13 cellular contexts compared by ENCODE assay signal in the genomic region with DNA sequence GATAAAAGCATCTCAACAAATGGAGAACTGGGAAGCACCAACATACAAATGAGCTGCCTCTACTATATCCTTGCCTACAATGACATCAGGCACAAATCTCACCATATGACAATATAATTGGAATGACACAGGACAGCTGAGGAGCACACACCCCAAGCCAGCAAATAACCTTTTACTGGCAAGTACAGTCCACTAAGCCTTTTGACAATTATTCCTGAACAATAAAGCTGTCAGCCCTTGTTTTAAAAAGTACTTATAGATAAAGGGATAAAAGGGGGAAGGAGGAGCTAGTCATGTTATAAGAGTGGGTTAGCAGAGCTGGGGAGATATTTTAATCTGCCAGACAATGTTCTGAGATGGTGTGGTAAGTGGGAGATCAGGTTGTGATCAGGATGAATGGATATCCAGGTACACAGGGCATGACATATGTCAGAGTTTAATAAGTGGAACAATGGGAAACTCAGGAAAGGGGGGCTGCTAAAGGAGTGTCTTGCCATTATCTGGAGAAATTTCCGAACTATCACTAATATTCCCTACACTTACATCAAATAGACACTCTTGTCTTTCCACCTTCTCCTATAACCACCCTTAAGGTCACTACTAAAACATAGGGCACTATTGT.
A peak's percentile ranks its signal among the peaks of the same experiment; 100 is the strongest.
DNase-seq lines count a peak whose midpoint lies in the region; ATAC-seq and TF ChIP-seq lines count a peak whose summit lies in the region.
"Had no signal": no experiment of that assay in that cellular context is flagged by ENCODE, and none has a peak within 500 bp of the region (broad histone marks: within the 10 kb centered on the region; RNA-seq: fewer than 3 reads in every experiment).

No MANE protein-coding gene starts in this region.

- TF ChIP-seq CTCF in HEK293 (tag by site-specific recombination; IDR thresholded peaks at IDR 0.05) (no peak), VCaP (conservative IDR thresholded peaks at IDR 0.05) (no peak)

- H3K4me1 Mint-ChIP-seq in activated naive CD4-positive, alpha-beta T cell treated with anti-CD3 and anti-CD28 coated beads for 36 hours (ENCODE audit: low read depth) = no peaks in the 10 kb centered on the region
- H3K4me1 Mint-ChIP-seq: CD4-positive, alpha-beta memory T cell had no signal

- DNase-seq in HEK293T (ENCODE audit: extremely low spot score) = no peak
- peak; percentile 10 for DNase-seq in retina
- no peak for DNase-seq in activated naive CD4-positive, alpha-beta T cell treated with anti-CD3 and anti-CD28 coated beads for 36 hours
- DNase-seq: BE2C; CD4-positive, alpha-beta memory T cell; DMS53; GF-D8 had no signal

- CTCF ChIA-PET in HEK293 (lab: Yijun Ruan, JAX) (interaction anchor here (0.5 to 1.7 kb wide), 3 partner anchors 12 to 255 kb away, joined by 3 to 4 read pairs (median 4); no protein-coding TSS in a partner anchor), HEK293T (lab: Yijun Ruan, JAX) (interaction anchor here (0.6 kb wide), 1 partner anchor 169 kb away, joined by 3 read pairs; no protein-coding TSS in a partner anchor)
- CTCF ChIA-PET in activated naive CD4-positive, alpha-beta T cell treated with anti-CD3 and anti-CD28 coated beads for 36 hours (lab: Charles Lee) = interaction anchor here (0.7 to 1.1 kb wide), 2 partner anchors 19 to 329 kb away, joined by 3 to 4 read pairs; no protein-coding TSS in a partner anchor

- no peaks in the 10 kb centered on the region for H3K27me3 Mint-ChIP-seq in activated naive CD4-positive, alpha-beta T cell treated with anti-CD3 and anti-CD28 coated beads for 36 hours (ENCODE audit: low read depth)

- ATAC-seq in HG03565 (IDR thresholded peaks at IDR 0.05; ENCODE audit: unreplicated experiment) = no peak
- ATAC-seq: A549 had no signal

- intact Hi-C loops in activated naive CD4-positive, alpha-beta T cell treated with anti-CD3 and anti-CD28 coated beads for 36 hours (cut with micrococcal nuclease) = no loop called here

- H3K27ac Mint-ChIP-seq in activated naive CD4-positive, alpha-beta T cell treated with anti-CD3 and anti-CD28 coated beads for 36 hours = no peak overlapping the region

- no peak overlapping the region for H3K4me3 Mint-ChIP-seq in activated naive CD4-positive, alpha-beta T cell treated with anti-CD3 and anti-CD28 coated beads for 36 hours
- H3K4me3 Mint-ChIP-seq: CD4-positive, alpha-beta memory T cell had no signal

- POLR2A ChIA-PET in HEK293 (lab: Yijun Ruan, JAX) = no interaction called here
- POLR2A ChIA-PET in HEK293T (lab: Yijun Ruan, JAX) = interaction anchor here (1.2 kb wide), 1 partner anchor 132 kb away, joined by 3 read pairs; no protein-coding TSS in a partner anchor

- H3K4me3 ChIP-seq in HEK293 (ENCODE audit: low read depth, low read length) = no peak overlapping the region
- H3K4me3 ChIP-seq: A549, HAP-1 had no signal

- no peaks in the 10 kb centered on the region for H3K9me3 Mint-ChIP-seq in activated naive CD4-positive, alpha-beta T cell treated with anti-CD3 and anti-CD28 coated beads for 36 hours
- H3K9me3 Mint-ChIP-seq: CD4-positive, alpha-beta memory T cell had no signal

- no peak overlapping the region for H3K27ac ChIP-seq in HEK293 (ENCODE audit: extremely low read depth, low read depth, low read length)
- H3K27ac ChIP-seq in VCaP = peak overlapping the region; percentile 21; the same call in 1 of the 2 replicates
- H3K27ac ChIP-seq: A549, C4-2B had no signal

- no peaks in the 10 kb centered on the region for H3K36me3 ChIP-seq in HEK293 (ENCODE audit: control insufficient read depth in 2 of 2, insufficient read depth in 1 of 2, low read length in 2 of 2)
- H3K36me3 ChIP-seq: BE2C, HAP-1 had no signal

- peaks cover 8% of the 10 kb centered on the region for H3K4me1 ChIP-seq in HEK293 (ENCODE audit: control insufficient read depth, insufficient read depth, low read length)
- H3K4me1 ChIP-seq: A549, BE2C had no signal

- no peaks in the 10 kb centered on the region for H3K9me3 ChIP-seq in HEK293 (ENCODE audit: control insufficient read depth, insufficient read depth, low read depth, low read length)
- H3K9me3 ChIP-seq: A549, BE2C, HAP-1 had no signal

- H3K36me3 Mint-ChIP-seq in activated naive CD4-positive, alpha-beta T cell treated with anti-CD3 and anti-CD28 coated beads for 36 hours (ENCODE audit: low read depth) = no peaks in the 10 kb centered on the region
- H3K36me3 Mint-ChIP-seq: CD4-positive, alpha-beta memory T cell had no signal

TF ChIP-seq in HEK293, 187 proteins besides CTCF, POLR2A, EP300 and RAD21 (continues in another document):
- TF ChIP-seq KLF1 (tag by site-specific recombination; IDR thresholded peaks at IDR 0.05) (0 out of 2 replicates have a peak, but pooled peaks have one; percentile 25), IKZF3 (tag by site-specific recombination; IDR thresholded peaks at IDR 0.05) (0 out of 2 replicates have a peak, but pooled peaks have one; percentile 5), ZNF701 (tag by site-specific recombination; IDR thresholded peaks at IDR 0.05) (no peak), ZBTB48 (tag by site-specific recombination; IDR thresholded peaks at IDR 0.05) (no peak), TCF7L2 (IDR thresholded peaks at IDR 0.05; ENCODE audit: borderline replicate concordance, low read depth, low read length) (peak; percentile 98), ZNF843 (tag by site-specific recombination; IDR thresholded peaks at IDR 0.05) (peak; percentile 64; the same call in 1 of the 2 replicates), ZNF24 (tag by site-specific recombination; IDR thresholded peaks at IDR 0.05) (no peak), GFI1B (tag by site-specific recombination; IDR thresholded peaks at IDR 0.05) (0 out of 2 replicates have a peak, but pooled peaks have one; percentile 43), ZNF350 (tag by site-specific recombination; IDR thresholded peaks at IDR 0.05) (no peak), ZNF514 (tag by site-specific recombination; IDR thresholded peaks at IDR 0.05) (no peak), SCRT2 (tag by site-specific recombination; IDR thresholded peaks at IDR 0.05) (no peak), SETDB1 (IDR thresholded peaks at IDR 0.05; ENCODE audit: insufficient read length, low read length) (no peak), ZFHX2 (tag by site-specific recombination; conservative IDR thresholded peaks at IDR 0.05) (no peak), ZIC2 (tag by site-specific recombination; IDR thresholded peaks at IDR 0.05) (no peak)
- TF ChIP-seq, protein P1, sequence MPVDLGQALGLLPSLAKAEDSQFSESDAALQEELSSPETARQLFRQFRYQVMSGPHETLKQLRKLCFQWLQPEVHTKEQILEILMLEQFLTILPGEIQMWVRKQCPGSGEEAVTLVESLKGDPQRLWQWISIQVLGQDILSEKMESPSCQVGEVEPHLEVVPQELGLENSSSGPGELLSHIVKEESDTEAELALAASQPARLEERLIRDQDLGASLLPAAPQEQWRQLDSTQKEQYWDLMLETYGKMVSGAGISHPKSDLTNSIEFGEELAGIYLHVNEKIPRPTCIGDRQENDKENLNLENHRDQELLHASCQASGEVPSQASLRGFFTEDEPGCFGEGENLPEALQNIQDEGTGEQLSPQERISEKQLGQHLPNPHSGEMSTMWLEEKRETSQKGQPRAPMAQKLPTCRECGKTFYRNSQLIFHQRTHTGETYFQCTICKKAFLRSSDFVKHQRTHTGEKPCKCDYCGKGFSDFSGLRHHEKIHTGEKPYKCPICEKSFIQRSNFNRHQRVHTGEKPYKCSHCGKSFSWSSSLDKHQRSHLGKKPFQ (tag by site-specific recombination; IDR thresholded peaks at IDR 0.05) = peak; percentile 58

TF ChIP-seq in HEK293T, 16 proteins besides CTCF, POLR2A, EP300 and RAD21:
- TF ChIP-seq PKNOX1 (IDR thresholded peaks at IDR 0.05) (peak; percentile 84), NFRKB (IDR thresholded peaks at IDR 0.05) (no peak), FOXA1 (IDR thresholded peaks at IDR 0.05) (no peak), CTBP1 (IDR thresholded peaks at IDR 0.05; ENCODE audit: borderline replicate concordance) (peak; percentile 23; the same call in 1 of the 2 replicates)
